In genomic region chr6:57173056-57173885, GRCh38 we compare ENCODE assay signal across 8 cellular contexts. TPM values are rescaled to one million over a fixed set of nuclear protein-coding genes. Genes with fewer than 3 reads are reported as not detected.
DNase-seq lines count a peak whose midpoint lies in the region; ATAC-seq and TF ChIP-seq lines count a peak whose summit lies in the region.

No MANE protein-coding gene starts in this region.

- H3K4me1 Mint-ChIP-seq in activated naive CD8-positive, alpha-beta T cell treated with anti-CD3 and anti-CD28 coated beads for 36 hours, result peaks cover 30% of the 10 kb centered on the region

- H3K79me2 ChIP-seq in OCI-LY3 (ENCODE audit: low read length), result peaks cover 58% of the 10 kb centered on the region

- H2AFZ ChIP-seq in OCI-LY3 (ENCODE audit: low read depth, low read length), result peak overlapping the region; percentile 70

- no peaks in the 10 kb centered on the region for H3K27me3 Mint-ChIP-seq in activated naive CD8-positive, alpha-beta T cell treated with anti-CD3 and anti-CD28 coated beads for 36 hours

- H3K4me3 Mint-ChIP-seq in activated naive CD8-positive, alpha-beta T cell treated with anti-CD3 and anti-CD28 coated beads for 36 hours, result peak overlapping the region; percentile 94

- peak overlapping the region; percentile 65 for H3K27ac ChIP-seq in OCI-LY3 (ENCODE audit: low read length)

- H3K9me3 Mint-ChIP-seq in activated naive CD8-positive, alpha-beta T cell treated with anti-CD3 and anti-CD28 coated beads for 36 hours, result no peaks in the 10 kb centered on the region

- intact Hi-C loops in sciatic nerve (cut with DNase I), result no loop called here

- no peaks in the 10 kb centered on the region for H3K9me3 ChIP-seq in OCI-LY3 (ENCODE audit: insufficient read depth, low read length)

- 0 out of 2 replicates have a peak, but pooled peaks cover 10% of the 10 kb centered on the region for H4K20me1 ChIP-seq in OCI-LY3 (ENCODE audit: insufficient read depth, low read length)

- peak overlapping the region; percentile 85 for H3K9ac ChIP-seq in OCI-LY3 (ENCODE audit: low read length)

- H3K36me3 Mint-ChIP-seq in activated naive CD8-positive, alpha-beta T cell treated with anti-CD3 and anti-CD28 coated beads for 36 hours, result peaks cover 14% of the 10 kb centered on the region

- H3K27me3 ChIP-seq in OCI-LY3 (ENCODE audit: low read depth, low read length), result no peaks in the 10 kb centered on the region

- DNase-seq in AG20443 (ENCODE audit: low spot score), result peak; percentile 30
- peak; percentile 19 for DNase-seq in activated naive CD8-positive, alpha-beta T cell treated with anti-CD3 and anti-CD28 coated beads for 36 hours
- DNase-seq in hepatic stellate cell (ENCODE audit: low spot score), result peak; percentile 12
- peak; percentile 62 for DNase-seq in sciatic nerve (ENCODE audit: low spot score)
- DNase-seq in foreskin melanocyte, result no peak
- DNase-seq in NCI-H187 (lab: John Stamatoyannopoulos, UW), result no peak

- H3K4me3 ChIP-seq in OCI-LY3 (ENCODE audit: low read length), result peak overlapping the region; percentile 87

- peaks cover 10% of the 10 kb centered on the region for H3K36me3 ChIP-seq in OCI-LY3 (replicated peaks; ENCODE audit: low read depth, low read length)

- peaks cover 15% of the 10 kb centered on the region for H3K4me1 ChIP-seq in OCI-LY3 (ENCODE audit: low read length)

- no peak for TF ChIP-seq CTCF in OCI-LY3 (IDR thresholded peaks at IDR 0.05; ENCODE audit: low read depth, low read length)

- peak overlapping the region; percentile 90 for H3K27ac Mint-ChIP-seq in activated naive CD8-positive, alpha-beta T cell treated with anti-CD3 and anti-CD28 coated beads for 36 hours

- H3K4me2 ChIP-seq in OCI-LY3 (ENCODE audit: low read length), result peak overlapping the region; percentile 91

- ATAC-seq in GM21723 (IDR thresholded peaks at IDR 0.05; ENCODE audit: unreplicated experiment) (peak; percentile 24), sciatic nerve (peak; percentile 25)

RNA-seq across cellular contexts. Expression of gene BAG2, which starts 1.1 kb away (rescaled TPM):
- 10 to 100 TPM; 12.4 to 12.6 TPM for total RNA-seq in activated naive CD8-positive, alpha-beta T cell treated with anti-CD3 and anti-CD28 coated beads for 36 hours
- 6.1 TPM for total RNA-seq in sciatic nerve

RNA-seq across cellular contexts. Expression of gene RAB23, which starts 48.8 kb away (rescaled TPM):
- total RNA-seq in activated naive CD8-positive, alpha-beta T cell treated with anti-CD3 and anti-CD28 coated beads for 36 hours, result 1 to 10 TPM; 1.2 to 1.5 TPM
- 28.4 TPM for total RNA-seq in sciatic nerve

Comparison
In these comparisons a context has a peak if more than half of its experiments do, and no peak if none do; other contexts are left out.
1. DNase-seq: peak in AG20443 (single experiment), activated naive CD8-positive, alpha-beta T cell treated with anti-CD3 and anti-CD28 coated beads for 36 hours (single experiment), hepatic stellate cell (single experiment) and sciatic nerve (single experiment); none in foreskin melanocyte (single experiment) and NCI-H187 (0 of 2).
2. RNA of gene RAB23, which starts 48.8 kb away (total RNA-seq): 28.4 TPM in sciatic nerve (single experiment); 1.2 to 1.5 TPM in activated naive CD8-positive, alpha-beta T cell treated with anti-CD3 and anti-CD28 coated beads for 36 hours; every median in the first group is over 10 times any median in the second.